In genomic region chr11:61769946-61770683, GRCh38 we compare ENCODE assay signal across 14 cellular contexts.
"Had no signal": no experiment of that assay in that cellular context is flagged by ENCODE, and none has a peak within 500 bp of the region (broad histone marks: within the 10 kb centered on the region; RNA-seq: fewer than 3 reads in every experiment).

No MANE protein-coding gene starts in this region.

- H3K36me3 Mint-ChIP-seq: activated naive CD8-positive, alpha-beta T cell treated with anti-CD3 and anti-CD28 coated beads, Interleukin-2, amount 10 ng/mL, durations not matched to agents 7 days and 5 days; memory B cell had no signal

- H3K27me3 Mint-ChIP-seq: activated B cell treated with CpG ODN at 0.5 μM for 24 hours; activated CD4-positive, alpha-beta T cell treated with anti-CD3 and anti-CD28 coated beads, Interleukin-2, amount 10 ng/mL, durations not matched to agents 7 days and 5 days; activated naive CD8-positive, alpha-beta T cell treated with anti-CD3 and anti-CD28 coated beads, Interleukin-2, amount 10 ng/mL, durations not matched to agents 7 days and 5 days had no signal

- H3K9me3 Mint-ChIP-seq: activated B cell treated with CpG ODN at 0.5 μM for 24 hours; activated CD4-positive, alpha-beta T cell treated with anti-CD3 and anti-CD28 coated beads, Interleukin-2, amount 10 ng/mL, durations not matched to agents 7 days and 5 days; activated naive CD8-positive, alpha-beta T cell treated with anti-CD3 and anti-CD28 coated beads, Interleukin-2, amount 10 ng/mL, durations not matched to agents 7 days and 5 days; memory B cell; nephron progenitor cell; T-helper 2 cell treated with Interferon-gamma antibody and Interleukin-4, amounts not matched to agents 5 μg/mL and 100 μg/mL, for 36 hours had no signal

- H3K4me1 ChIP-seq: breast epithelium had no signal

- H3K4me3 Mint-ChIP-seq: activated B cell treated with CpG ODN at 0.5 μM for 24 hours; activated CD4-positive, alpha-beta T cell treated with anti-CD3 and anti-CD28 coated beads, Interleukin-2, amount 10 ng/mL, durations not matched to agents 7 days and 5 days; activated naive CD8-positive, alpha-beta T cell treated with anti-CD3 and anti-CD28 coated beads, Interleukin-2, amount 10 ng/mL, durations not matched to agents 7 days and 5 days; memory B cell; nephron progenitor cell; T-helper 2 cell treated with Interferon-gamma antibody and Interleukin-4, amounts not matched to agents 5 μg/mL and 100 μg/mL, for 36 hours had no signal

- H3K27ac ChIP-seq: breast epithelium, thyroid gland had no signal

- H3K4me1 Mint-ChIP-seq: activated B cell treated with CpG ODN at 0.5 μM for 24 hours had no signal

- H3K36me3 ChIP-seq: breast epithelium, thyroid gland had no signal

- H3K9me3 ChIP-seq: breast epithelium, thyroid gland had no signal

- DNase-seq: activated B cell treated with CpG ODN at 0.5 μM for 24 hours; activated CD4-positive, alpha-beta T cell treated with anti-CD3 and anti-CD28 coated beads, Interleukin-2, amount 10 ng/mL, durations not matched to agents 7 days and 5 days; activated CD8-positive, alpha-beta memory T cell treated with anti-CD3 and anti-CD28 coated beads for 24 hours; activated naive CD8-positive, alpha-beta T cell treated with anti-CD3 and anti-CD28 coated beads, Interleukin-2, amount 10 ng/mL, durations not matched to agents 7 days and 5 days; anterior cingulate cortex; dermis blood vessel endothelial cell; hippocampal formation; stimulated activated CD4-positive, alpha-beta T cell treated with anti-CD3 and anti-CD28 coated beads, Interleukin-1b, Interleukin-23, amount 100 ng/mL, for 48 hours; thyroid gland had no signal

- ATAC-seq: left lobe of liver had no signal

- H3K4me3 ChIP-seq: breast epithelium, thyroid gland had no signal

- H3K27ac Mint-ChIP-seq: activated B cell treated with CpG ODN at 0.5 μM for 24 hours; memory B cell; T-helper 2 cell treated with Interferon-gamma antibody and Interleukin-4, amounts not matched to agents 5 μg/mL and 100 μg/mL, for 36 hours had no signal

- H3K27me3 ChIP-seq: breast epithelium, thyroid gland had no signal
